27 cellular contexts compared by ENCODE assay signal in the genomic region with DNA sequence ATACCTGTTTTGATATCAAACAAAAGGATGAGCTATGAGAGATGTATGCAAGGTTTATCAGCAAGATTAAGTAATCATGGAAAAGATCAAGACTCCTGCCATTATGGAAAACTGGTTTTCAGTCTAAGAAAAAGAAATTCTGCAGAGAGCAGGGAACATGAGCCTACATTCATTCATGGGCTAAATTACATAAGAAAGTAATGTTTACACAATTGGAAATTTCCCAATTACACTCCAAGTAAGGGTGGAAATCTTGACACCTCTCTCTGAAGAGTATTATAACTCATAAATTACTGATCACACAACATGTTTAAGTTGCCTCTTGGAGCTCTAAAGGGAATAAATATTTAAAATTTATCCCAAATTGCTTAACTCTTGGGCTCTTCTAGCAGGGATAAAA.
"Had no signal": no experiment of that assay in that cellular context is flagged by ENCODE, and none has a peak within 500 bp of the region (broad histone marks: within the 10 kb centered on the region; RNA-seq: fewer than 3 reads in every experiment).

No MANE protein-coding gene starts in this region.

- DNase-seq: naive thymus-derived CD8-positive, alpha-beta T cell; nephron progenitor cell; nucleus accumbens; pancreas; psoas muscle; right cardiac atrium; right lobe of liver; sigmoid colon; small intestine; stimulated activated CD4-positive, alpha-beta T cell treated with anti-CD3 and anti-CD28 coated beads, Interleukin-15, amount 100 ng/mL, for 24 hours; stimulated activated CD4-positive, alpha-beta T cell treated with anti-CD3 and anti-CD28 coated beads, Interleukin-2, amount 100 ng/mL, for 24 hours; stimulated activated CD4-positive, alpha-beta T cell treated with anti-CD3 and anti-CD28 coated beads, Interleukin-4, amount 100 ng/mL, for 1 hour; stimulated activated CD4-positive, alpha-beta T cell treated with anti-CD3 and anti-CD28 coated beads, Interleukin-4, amount 100 ng/mL, for 4 hours; stimulated activated CD8-positive, alpha-beta memory T cell treated with anti-CD3 and anti-CD28 coated beads, Interleukin-4, amount 100 ng/mL, for 48 hours; stimulated activated naive CD4-positive, alpha-beta T cell; stimulated activated naive CD8-positive, alpha-beta T cell treated with anti-CD3 and anti-CD28 coated beads, Interleukin-15, amount 100 ng/mL, for 72 hours; stimulated activated naive CD8-positive, alpha-beta T cell treated with anti-CD3 and anti-CD28 coated beads, Interleukin-15, Interleukin-2, amounts not matched to agents 100 U/mL and 50 U/mL, for 24 hours; substantia nigra; testis; tibial artery; transverse colon; upper lobe of right lung; uterus had no signal

- H3K27ac ChIP-seq: neutrophil, pancreas, psoas muscle, right lobe of liver, sigmoid colon, suprapubic skin, testis, tibial artery, transverse colon, upper lobe of right lung, uterus had no signal

- H3K4me1 ChIP-seq: pancreas, psoas muscle, right lobe of liver, sigmoid colon, suprapubic skin, testis, tibial artery, transverse colon, upper lobe of right lung, uterus had no signal

- H3K4me3 ChIP-seq: pancreas, psoas muscle, right lobe of liver, sigmoid colon, suprapubic skin, testis, tibial artery, transverse colon, upper lobe of right lung, uterus had no signal

- ATAC-seq: naive thymus-derived CD8-positive, alpha-beta T cell; natural killer cell treated with Interleukin-12 subunit alpha and Interleukin-12 subunit beta and Interleukin-15 and Interleukin-18, amount 100 ng/mL, for 72 hours; pancreas; psoas muscle; right cardiac atrium; right lobe of liver; stimulated activated memory B cell treated with anti-CD40 and anti-IgM and Interleukin-4, amounts not matched to agents 10 μg/mL and 1 μg/mL and 100 μg/mL, for 72 hours; stimulated activated naive CD8-positive, alpha-beta T cell treated with anti-CD3 and anti-CD28 coated beads, Interleukin-15, amount 100 ng/mL, for 72 hours; stimulated activated naive CD8-positive, alpha-beta T cell treated with anti-CD3 and anti-CD28 coated beads, Interleukin-15, Interleukin-2, amounts not matched to agents 100 U/mL and 50 U/mL, for 24 hours; upper lobe of right lung had no signal

- H3K36me3 ChIP-seq: neutrophil, pancreas, right lobe of liver, sigmoid colon, suprapubic skin, tibial artery, transverse colon, upper lobe of right lung, uterus had no signal

- H3K9me3 ChIP-seq: neutrophil, pancreas, psoas muscle, right lobe of liver, sigmoid colon, suprapubic skin, testis, tibial artery, transverse colon, upper lobe of right lung, uterus had no signal

- H3K27me3 ChIP-seq: neutrophil, pancreas, right lobe of liver, sigmoid colon, suprapubic skin, testis, tibial artery, transverse colon, upper lobe of right lung, uterus had no signal
